ENCODE assay signal across 18 cellular contexts in the genomic region with DNA sequence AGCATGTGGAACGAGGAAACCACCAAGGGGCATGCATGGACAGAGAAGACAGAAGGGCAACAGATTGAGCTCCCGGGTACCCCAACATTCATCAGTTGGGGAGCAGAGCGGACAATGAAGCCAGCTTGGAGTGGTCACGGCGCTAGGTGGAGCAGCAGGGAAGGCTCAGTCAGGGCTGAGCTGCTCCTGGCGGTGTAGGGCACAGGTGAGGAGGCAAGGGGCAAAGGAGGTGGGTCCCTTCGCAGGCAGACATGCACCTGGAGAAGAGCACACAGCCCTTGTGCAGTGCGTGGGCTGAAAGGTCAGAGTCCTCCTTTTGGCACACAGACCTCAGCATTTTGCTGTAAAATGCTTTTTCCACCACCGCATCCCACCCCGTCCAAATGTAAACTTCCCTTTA.
"Had no signal": no experiment of that assay in that cellular context is flagged by ENCODE, and none has a peak within 500 bp of the region (broad histone marks: within the 10 kb centered on the region; RNA-seq: fewer than 3 reads in every experiment).

No MANE protein-coding gene starts in this region.

- H3K4me3 ChIP-seq: dorsolateral prefrontal cortex, heart right ventricle, lung, sigmoid colon, skin epidermis, uterus had no signal

- H3K27ac ChIP-seq: dorsolateral prefrontal cortex, heart right ventricle, neutrophil, sigmoid colon, skin epidermis, uterus had no signal

- H3K27ac Mint-ChIP-seq: naive thymus-derived CD4-positive, alpha-beta T cell; nephron progenitor cell; type B pancreatic cell had no signal

- H3K4me1 Mint-ChIP-seq: naive thymus-derived CD4-positive, alpha-beta T cell had no signal

- DNase-seq: cortex of kidney; dorsolateral prefrontal cortex; effector memory CD4-positive, alpha-beta T cell; heart right ventricle; islet precursor cell; left ventricle myocardium superior; mesenchymal stem cell; naive thymus-derived CD4-positive, alpha-beta T cell; nephron progenitor cell; sigmoid colon; stimulated activated CD4-positive, alpha-beta T cell treated with anti-CD3 and anti-CD28 coated beads, Interleukin-2, amount 100 ng/mL, for 48 hours; stimulated activated naive CD4-positive, alpha-beta T cell treated with Interleukin-2 at 50 U/mL for 16 hours; uterus had no signal

- H3K4me1 ChIP-seq: heart right ventricle, sigmoid colon, uterus had no signal

- H3K36me3 Mint-ChIP-seq: naive thymus-derived CD4-positive, alpha-beta T cell; type B pancreatic cell had no signal

- H3K4me3 Mint-ChIP-seq: naive thymus-derived CD4-positive, alpha-beta T cell; nephron progenitor cell; type B pancreatic cell had no signal

- H3K9me3 ChIP-seq: neutrophil, sigmoid colon, uterus had no signal

- H3K9me3 Mint-ChIP-seq: naive thymus-derived CD4-positive, alpha-beta T cell; type B pancreatic cell had no signal

- H3K36me3 ChIP-seq: heart right ventricle, neutrophil, sigmoid colon, uterus had no signal

- H3K27me3 ChIP-seq: uterus had no signal

- ATAC-seq: esophagus mucosa; heart right ventricle; left ventricle myocardium superior; naive thymus-derived CD4-positive, alpha-beta T cell had no signal
